In genomic region chr22:37505989-37506388, GRCh38 we compare ENCODE assay signal across 1 cellular context.
A peak's percentile ranks its signal among the peaks of the same experiment; 100 is the strongest.
TF ChIP-seq lines count a peak whose summit lies in the region.

No MANE protein-coding gene starts in this region.

TF ChIP-seq in HepG2, 621 proteins besides CTCF, POLR2A, EP300 and RAD21:
- TF ChIP-seq AGO2 (optimal IDR thresholded peaks at IDR 0.05; ENCODE audit: low read depth, low read length) = peak; percentile 71
- TF ChIP-seq MTERF4 (CRISPR knock-in tag; IDR thresholded peaks at IDR 0.05) = no peak
- peak; percentile 32 for TF ChIP-seq ZNF687 (CRISPR knock-in tag; IDR thresholded peaks at IDR 0.05)
